In genomic region chr1:233609926-233610325, GRCh38 we compare ENCODE assay signal across 34 cellular contexts. TPM values are rescaled to one million over a fixed set of nuclear protein-coding genes. Genes with fewer than 3 reads are reported as not detected.
"Had no signal": no experiment of that assay in that cellular context is flagged by ENCODE, and none has a peak within 500 bp of the region (broad histone marks: within the 10 kb centered on the region; RNA-seq: fewer than 3 reads in every experiment).

No MANE protein-coding gene starts in this region.

- DNase-seq: naive B cell; naive thymus-derived CD8-positive, alpha-beta T cell; nephron progenitor cell; nucleus accumbens; posterior cingulate gyrus; psoas muscle; right cardiac atrium; spleen; stimulated activated CD4-positive, alpha-beta T cell treated with anti-CD3 and anti-CD28 coated beads, Interleukin-12 subunit alpha, Interleukin-12 subunit beta, amount 100 ng/mL, for 4 hours; stimulated activated CD4-positive, alpha-beta T cell treated with anti-CD3 and anti-CD28 coated beads, Interleukin-1b, Interleukin-23, amount 100 ng/mL, for 48 hours; stimulated activated CD4-positive, alpha-beta T cell treated with anti-CD3 and anti-CD28 coated beads, Interleukin-4, amount 100 ng/mL, for 1 hour; stimulated activated CD4-positive, alpha-beta T cell treated with anti-CD3 and anti-CD28 coated beads, Interleukin-4, amount 100 ng/mL, for 4 hours; stimulated activated CD8-positive, alpha-beta memory T cell treated with anti-CD3 and anti-CD28 coated beads, Interleukin-4, amount 100 ng/mL, for 48 hours; stimulated activated naive CD4-positive, alpha-beta T cell; stimulated activated naive CD8-positive, alpha-beta T cell treated with anti-CD3 and anti-CD28 coated beads, Interleukin-15, amount 100 ng/mL, for 72 hours; stimulated activated naive CD8-positive, alpha-beta T cell treated with anti-CD3 and anti-CD28 coated beads, Interleukin-15, Interleukin-2, amounts not matched to agents 100 U/mL and 50 U/mL, for 24 hours; substantia nigra; testis; tibial artery; transverse colon; upper lobe of left lung had no signal

- H3K36me3 ChIP-seq: neutrophil, spleen, suprapubic skin, tibial artery, transverse colon, upper lobe of left lung, vagina had no signal

- FAIRE-seq: urothelium cell line had no signal

- H3K4me2 ChIP-seq: smooth muscle cell had no signal

- H2AFZ ChIP-seq: parathyroid adenoma had no signal

- H3K27me3 ChIP-seq: testis, vagina had no signal

- ATAC-seq: naive thymus-derived CD8-positive, alpha-beta T cell; natural killer cell treated with Interleukin-12 subunit alpha and Interleukin-12 subunit beta and Interleukin-15 and Interleukin-18, amount 100 ng/mL, for 72 hours; psoas muscle; right cardiac atrium; sciatic nerve; stimulated activated memory B cell treated with anti-CD40 and anti-IgM and Interleukin-4, amounts not matched to agents 10 μg/mL and 1 μg/mL and 100 μg/mL, for 72 hours; stimulated activated naive CD8-positive, alpha-beta T cell treated with anti-CD3 and anti-CD28 coated beads, Interleukin-15, amount 100 ng/mL, for 72 hours; stimulated activated naive CD8-positive, alpha-beta T cell treated with anti-CD3 and anti-CD28 coated beads, Interleukin-15, Interleukin-2, amounts not matched to agents 100 U/mL and 50 U/mL, for 24 hours had no signal

- H3K27ac Mint-ChIP-seq: naive thymus-derived CD8-positive, alpha-beta T cell; natural killer cell treated with Interleukin-12 subunit alpha and Interleukin-12 subunit beta and Interleukin-15 and Interleukin-18, amount 100 ng/mL, for 72 hours; nephron progenitor cell; progenitor cell of endocrine pancreas; stimulated activated memory B cell treated with anti-CD40 and anti-IgM and Interleukin-4, amounts not matched to agents 10 μg/mL and 1 μg/mL and 100 μg/mL, for 72 hours; stimulated activated naive CD8-positive, alpha-beta T cell treated with anti-CD3 and anti-CD28 coated beads, Interleukin-15, amount 100 ng/mL, for 72 hours had no signal

- H3K27ac ChIP-seq: neutrophil, parathyroid adenoma, psoas muscle, skin epidermis, spleen, suprapubic skin, testis, tibial artery, transverse colon, upper lobe of left lung, vagina had no signal

- H3K4me1 ChIP-seq: parathyroid adenoma, psoas muscle, testis had no signal

- H3K36me3 Mint-ChIP-seq: natural killer cell treated with Interleukin-12 subunit alpha and Interleukin-12 subunit beta and Interleukin-15 and Interleukin-18, amount 100 ng/mL, for 72 hours; stimulated activated memory B cell treated with anti-CD40 and anti-IgM and Interleukin-4, amounts not matched to agents 10 μg/mL and 1 μg/mL and 100 μg/mL, for 72 hours had no signal

- H3K9me3 ChIP-seq: neutrophil, psoas muscle, suprapubic skin, testis, transverse colon, upper lobe of left lung, vagina had no signal

- H3K4me3 Mint-ChIP-seq: naive B cell; naive thymus-derived CD8-positive, alpha-beta T cell; natural killer cell treated with Interleukin-12 subunit alpha and Interleukin-12 subunit beta and Interleukin-15 and Interleukin-18, amount 100 ng/mL, for 72 hours; nephron progenitor cell; neural crest cell; stimulated activated memory B cell treated with anti-CD40 and anti-IgM and Interleukin-4, amounts not matched to agents 10 μg/mL and 1 μg/mL and 100 μg/mL, for 72 hours; stimulated activated naive CD8-positive, alpha-beta T cell treated with anti-CD3 and anti-CD28 coated beads, Interleukin-15, amount 100 ng/mL, for 72 hours had no signal

- H3K9ac ChIP-seq: parathyroid adenoma had no signal

- H3K4me3 ChIP-seq: psoas muscle, skin epidermis, smooth muscle cell, spleen, suprapubic skin, testis, tibial artery, transverse colon, upper lobe of left lung, vagina had no signal

- H3K9me3 Mint-ChIP-seq: natural killer cell treated with Interleukin-12 subunit alpha and Interleukin-12 subunit beta and Interleukin-15 and Interleukin-18, amount 100 ng/mL, for 72 hours; nephron progenitor cell; neural crest cell; stimulated activated naive CD8-positive, alpha-beta T cell treated with anti-CD3 and anti-CD28 coated beads, Interleukin-15, amount 100 ng/mL, for 72 hours had no signal

- H3K79me2 ChIP-seq: parathyroid adenoma had no signal

RNA-seq across cellular contexts. Expression of gene KCNK1, which starts 4.0 kb away (rescaled TPM):
- total RNA-seq: naive thymus-derived CD8-positive, alpha-beta T cell; osteocyte had no signal
- polyA plus RNA-seq: naive thymus-derived CD8-positive, alpha-beta T cell had no signal
